Comparison of ENCODE assay signal across 10 cellular contexts in genomic region chr5:16017720-16018119, GRCh38.
"Had no signal": no experiment of that assay in that cellular context is flagged by ENCODE, and none has a peak within 500 bp of the region (broad histone marks: within the 10 kb centered on the region; RNA-seq: fewer than 3 reads in every experiment).

No MANE protein-coding gene starts in this region.

- H3K36me3 ChIP-seq: HAP-1 had no signal

- H3K9me3 ChIP-seq: HAP-1 had no signal

- H3K4me3 ChIP-seq: GM23248, GM23338, HAP-1 had no signal

- H3K4me1 ChIP-seq: HAP-1 had no signal

- ATAC-seq: GM23338, HCT116 had no signal

- FAIRE-seq: H54 had no signal

- H3K27ac ChIP-seq: GM23248 had no signal

- H3K9ac ChIP-seq: GM23248 had no signal

- DNase-seq: GM23248, GOT3, H7, H9, HCEC 1CT, HFFc6 had no signal

- H3K4me2 ChIP-seq: GM23338 had no signal

- H2AFZ ChIP-seq: GM23248, GM23338 had no signal
